In the genomic region with DNA sequence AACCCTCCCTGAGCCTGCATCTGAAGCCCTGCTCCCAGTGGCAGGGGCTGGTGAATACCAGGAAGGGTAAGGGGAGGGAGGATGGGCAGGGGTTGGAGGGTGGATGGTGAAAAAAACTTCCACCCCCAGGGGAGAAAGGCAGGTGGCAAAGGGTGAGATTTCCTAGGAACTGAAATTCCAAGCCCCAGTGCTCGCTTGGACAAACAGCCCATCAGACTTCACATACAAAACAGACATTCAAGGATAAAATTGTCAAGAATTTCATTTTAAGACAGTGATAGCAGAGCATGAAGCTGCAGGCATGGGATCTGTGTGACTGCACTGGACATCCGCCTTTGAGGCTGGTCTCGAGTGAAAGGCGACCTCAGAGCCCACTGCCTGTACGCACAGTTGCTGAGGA, we compare ENCODE assay signal across 19 cellular contexts.
"Had no signal": no experiment of that assay in that cellular context is flagged by ENCODE, and none has a peak within 500 bp of the region (broad histone marks: within the 10 kb centered on the region; RNA-seq: fewer than 3 reads in every experiment).

No MANE protein-coding gene starts in this region.

- H3K36me3 ChIP-seq: gastroesophageal sphincter, heart right ventricle, left lung, lower lobe of right lung had no signal

- H3K27ac ChIP-seq: coronary artery, epithelial cell of prostate, foreskin keratinocyte, gastroesophageal sphincter, heart right ventricle, left lung, lower lobe of right lung had no signal

- H3K9me3 Mint-ChIP-seq: effector memory CD8-positive, alpha-beta T cell; endodermal cell; mesothelial cell of epicardium had no signal

- H3K4me3 ChIP-seq: coronary artery, gastroesophageal sphincter, heart right ventricle, left lung, lower lobe of right lung, mucosa of descending colon had no signal

- H3K4me3 Mint-ChIP-seq: effector memory CD8-positive, alpha-beta T cell; endodermal cell; mesothelial cell of epicardium had no signal

- H3K27ac Mint-ChIP-seq: effector memory CD8-positive, alpha-beta T cell; endodermal cell; mesothelial cell of epicardium had no signal

- ATAC-seq: effector memory CD8-positive, alpha-beta T cell; esophagus mucosa; foreskin keratinocyte; gastroesophageal sphincter; left lung; left ventricle myocardium superior; lower lobe of right lung; mucosa of descending colon had no signal

- H3K4me1 ChIP-seq: foreskin keratinocyte, gastroesophageal sphincter, heart right ventricle, left lung, lower lobe of right lung had no signal

- DNase-seq: dermis blood vessel endothelial cell; effector CD8-positive, alpha-beta T cell; effector memory CD8-positive, alpha-beta T cell; endodermal cell; erythroblast; foreskin keratinocyte; heart right ventricle; hippocampal formation; left cardiac atrium; left lung; left ventricle myocardium superior; lower lobe of right lung; mesenchymal stem cell; mucosa of descending colon had no signal

- H3K9me3 ChIP-seq: gastroesophageal sphincter, heart right ventricle, left lung, lower lobe of right lung, mucosa of descending colon had no signal

- H3K36me3 Mint-ChIP-seq: mesothelial cell of epicardium had no signal
